ENCODE assay signal across 1 cellular context in the genomic region with DNA sequence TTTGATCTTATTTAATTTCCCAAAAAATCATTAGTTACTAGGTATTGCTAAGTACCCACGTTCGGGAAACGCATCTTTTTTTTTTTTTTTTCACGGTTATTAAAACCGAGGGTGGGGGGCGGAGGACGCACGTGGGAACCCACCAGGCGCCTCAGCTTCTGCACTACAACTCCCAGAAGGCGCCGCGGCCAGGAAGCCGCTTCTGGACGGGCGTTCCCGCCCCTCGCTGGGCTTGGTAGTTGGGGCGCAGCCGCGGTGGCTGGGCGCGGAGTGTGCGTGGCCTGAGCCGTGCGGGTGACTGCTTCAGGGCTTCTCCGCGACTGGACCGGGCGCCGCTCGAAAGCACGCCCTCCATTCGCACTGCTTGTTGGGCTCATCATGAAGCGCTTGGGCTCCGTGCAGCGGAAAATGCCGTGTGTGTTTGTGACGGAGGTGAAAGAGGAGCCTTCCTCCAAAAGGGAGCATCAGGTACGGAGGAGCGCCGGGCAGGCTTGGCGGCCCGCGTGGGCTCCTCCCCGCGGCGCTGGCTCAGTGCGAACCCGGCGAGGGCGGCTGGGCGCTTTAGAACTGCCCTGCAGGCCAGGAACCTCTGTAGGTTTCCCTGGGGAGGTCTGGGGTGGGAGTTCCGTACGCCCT.
TF ChIP-seq lines count a peak whose summit lies in the region.

No MANE protein-coding gene starts in this region.

TF ChIP-seq in HepG2, 621 proteins besides CTCF, POLR2A, EP300 and RAD21 (continued from another document and continues in another):
- TF ChIP-seq ZNF558 (CRISPR knock-in tag; IDR thresholded peaks at IDR 0.05; ENCODE audit: borderline replicate concordance) = no peak
- TF ChIP-seq, protein P1, sequence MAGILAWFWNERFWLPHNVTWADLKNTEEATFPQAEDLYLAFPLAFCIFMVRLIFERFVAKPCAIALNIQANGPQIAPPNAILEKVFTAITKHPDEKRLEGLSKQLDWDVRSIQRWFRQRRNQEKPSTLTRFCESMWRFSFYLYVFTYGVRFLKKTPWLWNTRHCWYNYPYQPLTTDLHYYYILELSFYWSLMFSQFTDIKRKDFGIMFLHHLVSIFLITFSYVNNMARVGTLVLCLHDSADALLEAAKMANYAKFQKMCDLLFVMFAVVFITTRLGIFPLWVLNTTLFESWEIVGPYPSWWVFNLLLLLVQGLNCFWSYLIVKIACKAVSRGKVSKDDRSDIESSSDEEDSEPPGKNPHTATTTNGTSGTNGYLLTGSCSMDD (CRISPR knock-in tag; IDR thresholded peaks at IDR 0.05) = no peak
- TF ChIP-seq ZSCAN20 (CRISPR knock-in tag; IDR thresholded peaks at IDR 0.05; ENCODE audit: borderline replicate concordance) = no peak
- no peak for TF ChIP-seq GTF3A (CRISPR knock-in tag; conservative IDR thresholded peaks at IDR 0.05)
- TF ChIP-seq GATAD1 (CRISPR knock-in tag; IDR thresholded peaks at IDR 0.05) = peak; percentile 71
- TF ChIP-seq, protein P2, sequence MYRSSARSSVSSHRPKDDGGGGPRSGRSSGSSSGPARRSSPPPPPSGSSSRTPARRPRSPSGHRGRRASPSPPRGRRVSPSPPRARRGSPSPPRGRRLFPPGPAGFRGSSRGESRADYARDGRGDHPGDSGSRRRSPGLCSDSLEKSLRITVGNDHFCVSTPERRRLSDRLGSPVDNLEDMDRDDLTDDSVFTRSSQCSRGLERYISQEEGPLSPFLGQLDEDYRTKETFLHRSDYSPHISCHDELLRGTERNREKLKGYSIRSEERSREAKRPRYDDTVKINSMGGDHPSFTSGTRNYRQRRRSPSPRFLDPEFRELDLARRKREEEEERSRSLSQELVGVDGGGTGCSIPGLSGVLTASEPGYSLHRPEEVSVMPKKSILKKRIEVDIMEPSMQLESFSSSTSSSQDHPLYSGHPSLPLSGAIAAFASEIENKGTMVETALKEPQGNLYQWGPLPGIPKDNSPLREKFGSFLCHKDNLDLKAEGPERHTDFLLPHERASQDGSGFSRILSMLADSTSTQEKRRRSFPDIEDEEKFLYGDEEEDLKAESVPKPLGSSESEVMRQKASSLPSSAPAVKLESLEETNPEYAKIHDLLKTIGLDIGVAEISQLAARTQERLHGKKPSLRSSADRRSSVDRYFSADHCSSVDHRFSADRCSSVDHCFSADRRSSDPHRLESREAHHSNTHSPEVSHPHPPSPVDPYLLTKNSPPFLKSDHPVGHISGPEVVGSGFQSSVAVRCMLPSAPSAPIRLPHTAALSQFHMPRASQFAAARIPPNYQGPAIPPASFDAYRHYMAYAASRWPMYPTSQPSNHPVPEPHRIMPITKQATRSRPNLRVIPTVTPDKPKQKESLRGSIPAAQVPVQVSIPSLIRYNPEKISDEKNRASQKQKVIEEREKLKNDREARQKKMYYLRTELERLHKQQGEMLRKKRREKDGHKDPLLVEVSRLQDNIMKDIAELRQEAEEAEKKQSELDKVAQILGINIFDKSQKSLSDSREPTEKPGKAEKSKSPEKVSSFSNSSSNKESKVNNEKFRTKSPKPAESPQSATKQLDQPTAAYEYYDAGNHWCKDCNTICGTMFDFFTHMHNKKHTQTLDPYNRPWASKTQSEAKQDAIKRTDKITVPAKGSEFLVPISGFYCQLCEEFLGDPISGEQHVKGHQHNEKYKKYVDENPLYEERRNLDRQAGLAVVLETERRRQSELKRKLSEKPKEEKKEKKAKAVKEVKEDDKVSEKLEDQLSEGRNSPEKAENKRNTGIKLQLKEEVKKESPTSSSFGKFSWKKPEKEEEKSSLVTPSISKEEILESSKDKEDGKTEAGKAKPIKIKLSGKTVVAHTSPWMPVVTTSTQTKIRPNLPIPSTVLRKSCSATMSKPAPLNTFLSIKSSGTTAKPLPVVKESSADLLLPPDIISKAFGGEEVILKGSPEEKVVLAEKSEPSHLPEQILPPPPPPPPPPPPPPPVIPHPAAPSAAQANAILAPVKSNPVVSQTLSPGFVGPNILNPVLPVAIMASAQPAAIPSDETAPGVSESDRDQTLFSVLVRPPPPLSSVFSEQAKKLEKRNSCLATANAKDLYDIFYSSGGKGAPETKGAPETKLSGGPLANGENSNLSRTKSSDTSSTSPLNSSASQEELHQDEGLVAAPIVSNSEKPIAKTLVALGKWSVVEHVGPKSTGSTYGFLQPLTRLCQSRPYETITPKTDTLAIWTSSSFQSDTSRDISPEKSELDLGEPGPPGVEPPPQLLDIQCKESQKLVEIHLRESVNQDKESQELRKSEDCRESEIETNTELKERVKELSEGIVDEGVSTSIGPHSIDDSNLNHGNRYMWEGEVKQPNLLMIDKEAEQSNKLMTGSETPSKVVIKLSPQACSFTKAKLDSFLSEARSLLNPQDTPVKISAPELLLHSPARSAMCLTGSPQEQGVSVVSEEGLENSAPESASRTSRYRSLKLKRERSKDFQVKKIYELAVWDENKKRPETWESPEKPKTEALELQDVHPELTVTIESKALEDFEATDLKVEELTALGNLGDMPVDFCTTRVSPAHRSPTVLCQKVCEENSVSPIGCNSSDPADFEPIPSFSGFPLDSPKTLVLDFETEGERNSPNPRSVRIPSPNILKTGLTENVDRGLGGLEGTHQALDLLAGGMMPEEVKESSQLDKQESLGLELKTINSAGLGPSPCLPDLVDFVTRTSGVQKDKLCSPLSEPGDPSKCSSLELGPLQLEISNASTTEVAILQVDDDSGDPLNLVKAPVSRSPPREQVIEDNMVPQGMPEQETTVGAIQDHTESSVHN (CRISPR knock-in tag; IDR thresholded peaks at IDR 0.05) = no peak
- TF ChIP-seq ZNF335 (CRISPR knock-in tag; IDR thresholded peaks at IDR 0.05) = peak; percentile 60; the same call in 1 of the 2 replicates
- TF ChIP-seq, protein P3, sequence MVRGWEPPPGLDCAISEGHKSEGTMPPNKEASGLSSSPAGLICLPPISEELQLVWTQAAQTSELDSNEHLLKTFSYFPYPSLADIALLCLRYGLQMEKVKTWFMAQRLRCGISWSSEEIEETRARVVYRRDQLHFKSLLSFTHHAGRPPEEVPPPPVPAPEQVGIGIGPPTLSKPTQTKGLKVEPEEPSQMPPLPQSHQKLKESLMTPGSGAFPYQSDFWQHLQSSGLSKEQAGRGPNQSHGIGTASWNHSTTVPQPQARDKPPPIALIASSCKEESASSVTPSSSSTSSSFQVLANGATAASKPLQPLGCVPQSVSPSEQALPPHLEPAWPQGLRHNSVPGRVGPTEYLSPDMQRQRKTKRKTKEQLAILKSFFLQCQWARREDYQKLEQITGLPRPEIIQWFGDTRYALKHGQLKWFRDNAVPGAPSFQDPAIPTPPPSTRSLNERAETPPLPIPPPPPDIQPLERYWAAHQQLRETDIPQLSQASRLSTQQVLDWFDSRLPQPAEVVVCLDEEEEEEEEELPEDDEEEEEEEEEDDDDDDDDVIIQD (CRISPR knock-in tag; IDR thresholded peaks at IDR 0.05; ENCODE audit: low read depth) = no peak
- TF ChIP-seq, protein P4, sequence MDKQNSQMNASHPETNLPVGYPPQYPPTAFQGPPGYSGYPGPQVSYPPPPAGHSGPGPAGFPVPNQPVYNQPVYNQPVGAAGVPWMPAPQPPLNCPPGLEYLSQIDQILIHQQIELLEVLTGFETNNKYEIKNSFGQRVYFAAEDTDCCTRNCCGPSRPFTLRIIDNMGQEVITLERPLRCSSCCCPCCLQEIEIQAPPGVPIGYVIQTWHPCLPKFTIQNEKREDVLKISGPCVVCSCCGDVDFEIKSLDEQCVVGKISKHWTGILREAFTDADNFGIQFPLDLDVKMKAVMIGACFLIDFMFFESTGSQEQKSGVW (CRISPR knock-in tag; IDR thresholded peaks at IDR 0.05; ENCODE audit: borderline replicate concordance) = no peak
- no peak for TF ChIP-seq SIN3B (IDR thresholded peaks at IDR 0.05; ENCODE audit: low read length)
- TF ChIP-seq BRCA1 (CRISPR knock-in tag; IDR thresholded peaks at IDR 0.05) = peak; percentile 54; the same call in 1 of the 2 replicates
- peak; percentile 89 for TF ChIP-seq ZNF607 (CRISPR knock-in tag; IDR thresholded peaks at IDR 0.05; ENCODE audit: borderline replicate concordance)
- TF ChIP-seq, protein P5, sequence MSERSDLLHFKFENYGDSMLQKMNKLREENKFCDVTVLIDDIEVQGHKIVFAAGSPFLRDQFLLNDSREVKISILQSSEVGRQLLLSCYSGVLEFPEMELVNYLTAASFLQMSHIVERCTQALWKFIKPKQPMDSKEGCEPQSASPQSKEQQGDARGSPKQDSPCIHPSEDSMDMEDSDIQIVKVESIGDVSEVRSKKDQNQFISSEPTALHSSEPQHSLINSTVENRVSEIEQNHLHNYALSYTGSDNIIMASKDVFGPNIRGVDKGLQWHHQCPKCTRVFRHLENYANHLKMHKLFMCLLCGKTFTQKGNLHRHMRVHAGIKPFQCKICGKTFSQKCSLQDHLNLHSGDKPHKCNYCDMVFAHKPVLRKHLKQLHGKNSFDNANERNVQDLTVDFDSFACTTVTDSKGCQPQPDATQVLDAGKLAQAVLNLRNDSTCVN (CRISPR knock-in tag; IDR thresholded peaks at IDR 0.05; ENCODE audit: borderline replicate concordance) = peak; percentile 57; the same call in 1 of the 2 replicates
- TF ChIP-seq HNF4G (IDR thresholded peaks at IDR 0.05; ENCODE audit: borderline replicate concordance, low read depth, low read length) = no peak
- TF ChIP-seq HNF4G (CRISPR knock-in tag; IDR thresholded peaks at IDR 0.05; ENCODE audit: borderline replicate concordance, low read depth) = 0 out of 2 replicates have a peak, but pooled peaks have one; percentile 40
- TF ChIP-seq, protein P6, sequence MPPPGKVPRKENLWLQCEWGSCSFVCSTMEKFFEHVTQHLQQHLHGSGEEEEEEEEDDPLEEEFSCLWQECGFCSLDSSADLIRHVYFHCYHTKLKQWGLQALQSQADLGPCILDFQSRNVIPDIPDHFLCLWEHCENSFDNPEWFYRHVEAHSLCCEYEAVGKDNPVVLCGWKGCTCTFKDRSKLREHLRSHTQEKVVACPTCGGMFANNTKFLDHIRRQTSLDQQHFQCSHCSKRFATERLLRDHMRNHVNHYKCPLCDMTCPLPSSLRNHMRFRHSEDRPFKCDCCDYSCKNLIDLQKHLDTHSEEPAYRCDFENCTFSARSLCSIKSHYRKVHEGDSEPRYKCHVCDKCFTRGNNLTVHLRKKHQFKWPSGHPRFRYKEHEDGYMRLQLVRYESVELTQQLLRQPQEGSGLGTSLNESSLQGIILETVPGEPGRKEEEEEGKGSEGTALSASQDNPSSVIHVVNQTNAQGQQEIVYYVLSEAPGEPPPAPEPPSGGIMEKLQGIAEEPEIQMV (CRISPR knock-in tag; IDR thresholded peaks at IDR 0.05; ENCODE audit: low read depth) = no peak
- TF ChIP-seq ZFYVE20 (CRISPR knock-in tag; IDR thresholded peaks at IDR 0.05; ENCODE audit: borderline replicate concordance, low read depth) = no peak
- peak; percentile 54; the same call in 1 of the 2 replicates for TF ChIP-seq RXRB (CRISPR knock-in tag; IDR thresholded peaks at IDR 0.05; ENCODE audit: borderline replicate concordance)
- TF ChIP-seq ATF1 (CRISPR knock-in tag; IDR thresholded peaks at IDR 0.05) = no peak
- TF ChIP-seq, protein P7, sequence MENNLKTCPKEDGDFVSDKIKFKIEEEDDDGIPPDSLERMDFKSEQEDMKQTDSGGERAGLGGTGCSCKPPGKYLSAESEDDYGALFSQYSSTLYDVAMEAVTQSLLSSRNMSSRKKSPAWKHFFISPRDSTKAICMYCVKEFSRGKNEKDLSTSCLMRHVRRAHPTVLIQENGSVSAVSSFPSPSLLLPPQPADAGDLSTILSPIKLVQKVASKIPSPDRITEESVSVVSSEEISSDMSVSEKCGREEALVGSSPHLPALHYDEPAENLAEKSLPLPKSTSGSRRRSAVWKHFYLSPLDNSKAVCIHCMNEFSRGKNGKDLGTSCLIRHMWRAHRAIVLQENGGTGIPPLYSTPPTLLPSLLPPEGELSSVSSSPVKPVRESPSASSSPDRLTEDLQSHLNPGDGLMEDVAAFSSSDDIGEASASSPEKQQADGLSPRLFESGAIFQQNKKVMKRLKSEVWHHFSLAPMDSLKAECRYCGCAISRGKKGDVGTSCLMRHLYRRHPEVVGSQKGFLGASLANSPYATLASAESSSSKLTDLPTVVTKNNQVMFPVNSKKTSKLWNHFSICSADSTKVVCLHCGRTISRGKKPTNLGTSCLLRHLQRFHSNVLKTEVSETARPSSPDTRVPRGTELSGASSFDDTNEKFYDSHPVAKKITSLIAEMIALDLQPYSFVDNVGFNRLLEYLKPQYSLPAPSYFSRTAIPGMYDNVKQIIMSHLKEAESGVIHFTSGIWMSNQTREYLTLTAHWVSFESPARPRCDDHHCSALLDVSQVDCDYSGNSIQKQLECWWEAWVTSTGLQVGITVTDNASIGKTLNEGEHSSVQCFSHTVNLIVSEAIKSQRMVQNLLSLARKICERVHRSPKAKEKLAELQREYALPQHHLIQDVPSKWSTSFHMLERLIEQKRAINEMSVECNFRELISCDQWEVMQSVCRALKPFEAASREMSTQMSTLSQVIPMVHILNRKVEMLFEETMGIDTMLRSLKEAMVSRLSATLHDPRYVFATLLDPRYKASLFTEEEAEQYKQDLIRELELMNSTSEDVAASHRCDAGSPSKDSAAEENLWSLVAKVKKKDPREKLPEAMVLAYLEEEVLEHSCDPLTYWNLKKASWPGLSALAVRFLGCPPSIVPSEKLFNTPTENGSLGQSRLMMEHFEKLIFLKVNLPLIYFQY (CRISPR knock-in tag; IDR thresholded peaks at IDR 0.05; ENCODE audit: borderline replicate concordance) = peak; percentile 41; the same call in 1 of the 2 replicates
- no peak for TF ChIP-seq ZNF790 (CRISPR knock-in tag; IDR thresholded peaks at IDR 0.05; ENCODE audit: borderline replicate concordance)
- TF ChIP-seq ZNF564 (CRISPR knock-in tag; IDR thresholded peaks at IDR 0.05) = no peak
- TF ChIP-seq, protein P8, sequence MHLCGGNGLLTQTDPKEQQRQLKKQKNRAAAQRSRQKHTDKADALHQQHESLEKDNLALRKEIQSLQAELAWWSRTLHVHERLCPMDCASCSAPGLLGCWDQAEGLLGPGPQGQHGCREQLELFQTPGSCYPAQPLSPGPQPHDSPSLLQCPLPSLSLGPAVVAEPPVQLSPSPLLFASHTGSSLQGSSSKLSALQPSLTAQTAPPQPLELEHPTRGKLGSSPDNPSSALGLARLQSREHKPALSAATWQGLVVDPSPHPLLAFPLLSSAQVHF (CRISPR knock-in tag; IDR thresholded peaks at IDR 0.05) = no peak
